ENCODE assay signal across 8 cellular contexts in the genomic region with DNA sequence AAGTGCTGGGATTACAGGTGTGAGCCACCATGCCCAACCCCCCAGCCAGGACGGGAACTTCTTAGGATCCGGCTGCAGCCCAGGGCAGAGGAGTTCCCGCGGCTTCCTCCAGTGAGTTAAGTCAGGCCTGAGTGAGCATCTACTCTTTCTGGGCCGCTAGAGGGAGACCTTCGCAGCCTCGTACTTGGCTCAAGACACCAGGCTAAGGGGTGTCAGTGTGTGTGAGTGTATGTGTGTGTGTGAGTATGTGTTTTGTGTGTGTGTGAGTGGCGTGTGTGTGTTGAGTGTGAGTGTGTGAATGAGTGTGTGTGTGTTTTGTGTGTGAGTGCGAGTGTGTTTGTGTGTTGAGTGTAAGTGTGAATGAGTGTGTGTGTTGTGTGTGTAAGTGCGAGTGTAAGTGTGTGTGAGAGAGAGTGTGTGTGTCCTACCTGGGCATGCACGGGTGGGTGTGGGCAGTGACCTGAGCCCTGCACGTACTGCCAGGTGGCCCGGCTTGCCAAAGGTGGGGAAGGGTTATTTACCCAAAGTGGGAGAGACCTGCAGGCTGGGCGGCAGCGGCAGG. TPM values are rescaled to one million over a fixed set of nuclear protein-coding genes. Genes with fewer than 3 reads are reported as not detected.
A peak's percentile ranks its signal among the peaks of the same experiment; 100 is the strongest.
DNase-seq lines count a peak whose midpoint lies in the region; ATAC-seq and TF ChIP-seq lines count a peak whose summit lies in the region.

No MANE protein-coding gene starts in this region.

- ATAC-seq in GM18909 (IDR thresholded peaks at IDR 0.05; ENCODE audit: poor library complexity, unreplicated experiment): no peak

- no peaks in the 10 kb centered on the region for H3K9me3 Mint-ChIP-seq in nephron progenitor cell

- DNase-seq in DMS53 (lab: John Stamatoyannopoulos, UW) (peak; percentile 92), LNCaP clone FGC (ENCODE audit: low read depth) (peak; percentile 56), fibroblast of gingiva (ENCODE audit: low read depth) (peak; percentile 93), nephron progenitor cell (peak; percentile 71)
- DNase-seq in activated T-cell treated with anti-CD3 and anti-CD28 coated beads, Interleukin-2, amount 50 U/mL, for 1 hour: peak; percentile 71
- peak; percentile 37 to 78 (median 64) for DNase-seq in stimulated activated naive CD4-positive, alpha-beta T cell (lab: John Stamatoyannopoulos, UW)

- H3K27ac Mint-ChIP-seq in nephron progenitor cell: no peak overlapping the region

- TF ChIP-seq CTCF in LNCaP clone FGC (IDR thresholded peaks at IDR 0.05; ENCODE audit: control insufficient read depth, extremely low read depth, insufficient read depth): peak; percentile 91
- peak; percentile 62 for TF ChIP-seq CTCF in nephron progenitor cell (IDR thresholded peaks at IDR 0.05)

- H3K27me3 Mint-ChIP-seq in nephron progenitor cell (ENCODE audit: low read depth, poor library complexity): no peaks in the 10 kb centered on the region

- no peak overlapping the region for H3K4me3 Mint-ChIP-seq in nephron progenitor cell

- no peaks in the 10 kb centered on the region for H3K36me3 Mint-ChIP-seq in nephron progenitor cell (ENCODE audit: low read depth)

- H3K4me1 Mint-ChIP-seq in nephron progenitor cell: peaks cover 9% of the 10 kb centered on the region

- no peak overlapping the region for H3K4me3 ChIP-seq in LNCaP clone FGC (ENCODE audit: low read depth, low read length)

TF ChIP-seq in PFSK-1, 5 proteins besides CTCF, POLR2A, EP300 and RAD21:
- TF ChIP-seq, protein P1, sequence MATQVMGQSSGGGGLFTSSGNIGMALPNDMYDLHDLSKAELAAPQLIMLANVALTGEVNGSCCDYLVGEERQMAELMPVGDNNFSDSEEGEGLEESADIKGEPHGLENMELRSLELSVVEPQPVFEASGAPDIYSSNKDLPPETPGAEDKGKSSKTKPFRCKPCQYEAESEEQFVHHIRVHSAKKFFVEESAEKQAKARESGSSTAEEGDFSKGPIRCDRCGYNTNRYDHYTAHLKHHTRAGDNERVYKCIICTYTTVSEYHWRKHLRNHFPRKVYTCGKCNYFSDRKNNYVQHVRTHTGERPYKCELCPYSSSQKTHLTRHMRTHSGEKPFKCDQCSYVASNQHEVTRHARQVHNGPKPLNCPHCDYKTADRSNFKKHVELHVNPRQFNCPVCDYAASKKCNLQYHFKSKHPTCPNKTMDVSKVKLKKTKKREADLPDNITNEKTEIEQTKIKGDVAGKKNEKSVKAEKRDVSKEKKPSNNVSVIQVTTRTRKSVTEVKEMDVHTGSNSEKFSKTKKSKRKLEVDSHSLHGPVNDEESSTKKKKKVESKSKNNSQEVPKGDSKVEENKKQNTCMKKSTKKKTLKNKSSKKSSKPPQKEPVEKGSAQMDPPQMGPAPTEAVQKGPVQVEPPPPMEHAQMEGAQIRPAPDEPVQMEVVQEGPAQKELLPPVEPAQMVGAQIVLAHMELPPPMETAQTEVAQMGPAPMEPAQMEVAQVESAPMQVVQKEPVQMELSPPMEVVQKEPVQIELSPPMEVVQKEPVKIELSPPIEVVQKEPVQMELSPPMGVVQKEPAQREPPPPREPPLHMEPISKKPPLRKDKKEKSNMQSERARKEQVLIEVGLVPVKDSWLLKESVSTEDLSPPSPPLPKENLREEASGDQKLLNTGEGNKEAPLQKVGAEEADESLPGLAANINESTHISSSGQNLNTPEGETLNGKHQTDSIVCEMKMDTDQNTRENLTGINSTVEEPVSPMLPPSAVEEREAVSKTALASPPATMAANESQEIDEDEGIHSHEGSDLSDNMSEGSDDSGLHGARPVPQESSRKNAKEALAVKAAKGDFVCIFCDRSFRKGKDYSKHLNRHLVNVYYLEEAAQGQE (IDR thresholded peaks at IDR 0.05; ENCODE audit: insufficient read depth in 1 of 2, low read depth in 2 of 2, low read length in 2 of 2): no peak
- TF ChIP-seq TAF1 (IDR thresholded peaks at IDR 0.05; ENCODE audit: borderline replicate concordance, insufficient read depth, low read length) (no peak), POLR2AphosphoS5 (IDR thresholded peaks at IDR 0.05; ENCODE audit: low read depth, low read length) (no peak), FOXP2 (optimal IDR thresholded peaks at IDR 0.05; ENCODE audit: borderline replicate concordance, extremely low read depth, extremely low read length, insufficient read depth) (peak; percentile 6), SIN3A (IDR thresholded peaks at IDR 0.05; ENCODE audit: borderline replicate concordance, insufficient read depth, low read length) (no peak)

RNA-seq across cellular contexts. Expression of a gene that starts 58.5 kb away (rescaled TPM):
- polyA plus RNA-seq in PFSK-1 (2012; ENCODE audit: insufficient read length, low read depth): not detected
